8 cellular contexts compared by ENCODE assay signal in genomic region chr12:131860472-131861260, GRCh38. TPM values are rescaled to one million over a fixed set of nuclear protein-coding genes. Genes with fewer than 3 reads are reported as not detected.
A peak's percentile ranks its signal among the peaks of the same experiment; 100 is the strongest.
DNase-seq lines count a peak whose midpoint lies in the region; ATAC-seq and TF ChIP-seq lines count a peak whose summit lies in the region.

No MANE protein-coding gene starts in this region.

- DNase-seq in 8988T (peak; percentile 56), H9 (peak; percentile 85), OCI-M1 (lab: John Stamatoyannopoulos, UW) (peak; percentile 95), endodermal cell (peak; percentile 86), occipital lobe (lab: John Stamatoyannopoulos, UW) (no peak)

- no peaks in the 10 kb centered on the region for H3K79me2 ChIP-seq in H9 (ENCODE audit: insufficient read depth, low read length)

- H3K36me3 Mint-ChIP-seq in H9 (ENCODE audit: insufficient read depth in 1 of 3, low read depth in 3 of 3) (peaks cover 0 to 7% (median 0%) of the 10 kb centered on the region in 3 experiments; a peak in 2 of 7 replicates), endodermal cell (ENCODE audit: low read depth) (no peaks in the 10 kb centered on the region)

- no peak overlapping the region for H2AK5ac ChIP-seq in H9 (ENCODE audit: insufficient read length, low read length)

- peaks cover 4% of the 10 kb centered on the region; the same call in 1 of the 2 replicates for H3K4me1 ChIP-seq in H9 (ENCODE audit: insufficient read depth, low read length)
- H3K4me1 ChIP-seq in endodermal cell (ENCODE audit: control insufficient read depth, insufficient read depth, low read length): no peaks in the 10 kb centered on the region
- H3K4me1 ChIP-seq in mucosa of stomach (ENCODE audit: control insufficient read depth, insufficient read depth, low read length): peaks cover 14% of the 10 kb centered on the region

- no peak overlapping the region for H2BK120ac ChIP-seq in H9 (ENCODE audit: low read depth, low read length, poor library complexity, severe bottlenecking)

- H3K79me1 ChIP-seq in H9 (ENCODE audit: insufficient read depth, low read depth, low read length, poor library complexity, severe bottlenecking): no peaks in the 10 kb centered on the region

- no peak overlapping the region for H3K27ac ChIP-seq in H9 (ENCODE audit: insufficient read length, low read depth, low read length)
- peak overlapping the region; percentile 82 for H3K27ac ChIP-seq in endodermal cell (ENCODE audit: low read depth, low read length)

- H3K4me1 Mint-ChIP-seq in H9 (peaks cover 36 to 54% of the 10 kb centered on the region in 2 experiments), endodermal cell (peaks cover 16% of the 10 kb centered on the region)

- H3K9me3 Mint-ChIP-seq in H9 (peaks cover 0 to 4% of the 10 kb centered on the region in 2 experiments; a peak in 1 of 5 replicates), endodermal cell (no peaks in the 10 kb centered on the region)

- ATAC-seq in GM18907 (IDR thresholded peaks at IDR 0.05; ENCODE audit: unreplicated experiment): no peak
- no peak for ATAC-seq in GM21367 (IDR thresholded peaks at IDR 0.05; ENCODE audit: unreplicated experiment)

- H2AFZ ChIP-seq in H9 (ENCODE audit: low read length): no peak overlapping the region

- peak overlapping the region; percentile 21 for H3K18ac ChIP-seq in H9 (ENCODE audit: insufficient read length, low read depth, low read length)

- H2BK20ac ChIP-seq in H9 (ENCODE audit: low read depth, low read length, poor library complexity, severe bottlenecking): no peak overlapping the region

- no peak overlapping the region for H4K8ac ChIP-seq in H9 (replicated peaks; ENCODE audit: insufficient read length, low read depth, low read length)

- H3K23ac ChIP-seq in H9 (ENCODE audit: insufficient read length, low read depth, low read length): no peak overlapping the region

- H3K4me3 ChIP-seq in endodermal cell (ENCODE audit: low read length) (no peak overlapping the region), mucosa of stomach (ENCODE audit: low read length) (no peak overlapping the region)

- no peak overlapping the region for H3K4me2 ChIP-seq in H9 (ENCODE audit: insufficient read depth, insufficient read length, low read length)

- H3K4me3 Mint-ChIP-seq in H9: peak overlapping the region; percentile 40 to 47
- no peak overlapping the region for H3K4me3 Mint-ChIP-seq in endodermal cell

- no peak overlapping the region for H3T11ph ChIP-seq in H9 (ENCODE audit: low read length)

- no peak overlapping the region for H3K56ac ChIP-seq in H9 (ENCODE audit: insufficient read length, low read depth, low read length)

- peaks cover 13% of the 10 kb centered on the region for H3K27me3 Mint-ChIP-seq in H9 (ENCODE audit: low read depth)
- peaks cover 2% of the 10 kb centered on the region for H3K27me3 Mint-ChIP-seq in endodermal cell (ENCODE audit: insufficient read depth)

- H4K20me1 ChIP-seq in H9 (ENCODE audit: control insufficient read depth, insufficient read depth, insufficient read length): no peaks in the 10 kb centered on the region

- H2BK12ac ChIP-seq in H9 (ENCODE audit: insufficient read length, low read depth, low read length): no peak overlapping the region

- H3K9me3 ChIP-seq in H9 (ENCODE audit: control insufficient read depth, low read depth, low read length) (no peaks in the 10 kb centered on the region), endodermal cell (ENCODE audit: control insufficient read depth, low read length) (no peaks in the 10 kb centered on the region), mucosa of stomach (ENCODE audit: control insufficient read depth, low read length) (no peaks in the 10 kb centered on the region)

- H3K4ac ChIP-seq in H9 (ENCODE audit: low read depth, low read length): no peak overlapping the region

- no peak overlapping the region for H4K5ac ChIP-seq in H9 (ENCODE audit: insufficient read length, low read depth, low read length)

- no peak overlapping the region for H2BK5ac ChIP-seq in H9 (ENCODE audit: insufficient read length, low read length)

- peak overlapping the region; percentile 79 for H3K14ac ChIP-seq in H9 (ENCODE audit: insufficient read depth, low read length)

- no peak for TF ChIP-seq CTCF in H9 (conservative IDR thresholded peaks at IDR 0.05)
- no peak for TF ChIP-seq CTCF in endodermal cell (conservative IDR thresholded peaks at IDR 0.05)

- H3K9ac ChIP-seq in H9 (ENCODE audit: extremely low read depth, insufficient read length, low read length) (no peak overlapping the region), endodermal cell (ENCODE audit: extremely low read depth, low read length, poor library complexity, severe bottlenecking) (no peak overlapping the region), mucosa of stomach (ENCODE audit: low read length) (peak overlapping the region; percentile 39)

- no peak overlapping the region for H2BK15ac ChIP-seq in H9 (ENCODE audit: low read depth, low read length)

- no peaks in the 10 kb centered on the region for H3K23me2 ChIP-seq in H9 (ENCODE audit: insufficient read length, low read depth, low read length, poor library complexity, severe bottlenecking)

- no peaks in the 10 kb centered on the region for H3K27me3 ChIP-seq in H9 (ENCODE audit: insufficient read depth, low read length)
- H3K27me3 ChIP-seq in endodermal cell (ENCODE audit: control insufficient read depth, insufficient read depth, low read length, poor library complexity, severe bottlenecking): no peaks in the 10 kb centered on the region
- H3K27me3 ChIP-seq in mucosa of stomach (ENCODE audit: control insufficient read depth, insufficient read depth, low read length): peaks cover 20% of the 10 kb centered on the region

- WGBS in H9 (ENCODE audit: extremely low coverage, insufficient read length, low lambda C conversion rate): no CpG with 5 or more reads among the region's 22 CpGs
- 59 to 72% methylated on average over 18 to 22 of the region's 22 CpGs for WGBS in endodermal cell (ENCODE audit: insufficient coverage in 1 of 2, insufficient read length in 1 of 2), 2 experiments

- H4K91ac ChIP-seq in H9 (ENCODE audit: insufficient read length, low read depth, low read length): peak overlapping the region; percentile 36

- H3K27ac Mint-ChIP-seq in H9 (peak overlapping the region; percentile 52 to 98 (median 97); a peak in 6 of 7 replicates), endodermal cell (peak overlapping the region; percentile 66)

- no peaks in the 10 kb centered on the region for H3K36me3 ChIP-seq in endodermal cell (ENCODE audit: control insufficient read depth, insufficient read depth, low read length)
- H3K36me3 ChIP-seq in mucosa of stomach (ENCODE audit: control insufficient read depth, insufficient read depth, low read length): no peaks in the 10 kb centered on the region

RNA-seq across cellular contexts. Expression of gene MMP17, which starts 32.5 kb away (rescaled TPM):
- total RNA-seq in H9 (2021) (14.8 and 16.0 TPM in 2 replicates), endodermal cell (10 to 100 TPM; 10.9 to 12.0 TPM), occipital lobe (25.9 TPM)
- 22.2 TPM for polyA plus RNA-seq in endodermal cell (2013, experiment 1 of 2)
- polyA plus RNA-seq in endodermal cell (2013, experiment 2 of 2): 19.9 TPM

RNA-seq across cellular contexts. Expression of gene ULK1, which starts 33.8 kb away (rescaled TPM):
- total RNA-seq in H9 (2021) (52.7 and 57.2 TPM in 2 replicates), endodermal cell (100 to 1,000 TPM in 1 of 2 donors, 10 to 100 TPM in 1; 68.0 to 104 TPM), occipital lobe (7.8 TPM)
- 50.3 TPM for polyA plus RNA-seq in endodermal cell (2013, experiment 1 of 2)
- 43.7 TPM for polyA plus RNA-seq in endodermal cell (2013, experiment 2 of 2)
